15 cellular contexts compared by ENCODE assay signal in genomic region chr20:63517376-63518309, GRCh38. TPM values are rescaled to one million over a fixed set of nuclear protein-coding genes. Genes with fewer than 3 reads are reported as not detected.
DNase-seq lines count a peak whose midpoint lies in the region; ATAC-seq and TF ChIP-seq lines count a peak whose summit lies in the region.
"Had no signal": no experiment of that assay in that cellular context is flagged by ENCODE, and none has a peak within 500 bp of the region (broad histone marks: within the 10 kb centered on the region; RNA-seq: fewer than 3 reads in every experiment).

No MANE protein-coding gene starts in this region.

- H3K27me3 Mint-ChIP-seq in Calu3 (ENCODE audit: unreplicated experiment): peaks cover 10% of the 10 kb centered on the region
- H3K27me3 Mint-ChIP-seq in activated T-helper 2 cell treated with anti-CD3 and anti-CD28 coated beads, Interferon-gamma antibody, Interleukin-2, Interleukin-4, amounts not matched to agents 10 μg/mL and 5 μg/mL and 100 μg/mL, durations not matched to agents 14 hours and 24 hours and 36 hours (ENCODE audit: low read depth): peaks cover 21% of the 10 kb centered on the region
- H3K27me3 Mint-ChIP-seq in natural killer cell treated with Interleukin-12 subunit alpha and Interleukin-12 subunit beta and Interleukin-15 and Interleukin-18, amount 100 ng/mL, for 72 hours: peaks cover 7 to 8% of the 10 kb centered on the region in 2 donors

- no peak overlapping the region for H3K27ac Mint-ChIP-seq in Calu3 (ENCODE audit: unreplicated experiment)
- no peak overlapping the region for H3K27ac Mint-ChIP-seq in activated T-helper 2 cell treated with anti-CD3 and anti-CD28 coated beads, Interferon-gamma antibody, Interleukin-2, Interleukin-4, amounts not matched to agents 10 μg/mL and 5 μg/mL and 100 μg/mL, durations not matched to agents 14 hours and 24 hours and 36 hours
- H3K27ac Mint-ChIP-seq in natural killer cell treated with Interleukin-12 subunit alpha and Interleukin-12 subunit beta and Interleukin-15 and Interleukin-18, amount 100 ng/mL, for 72 hours: no peak overlapping the region

- ATAC-seq in natural killer cell treated with Interleukin-12 subunit alpha and Interleukin-12 subunit beta and Interleukin-15 and Interleukin-18, amount 100 ng/mL, for 72 hours: no peak
- no peak for ATAC-seq in GM21390 (IDR thresholded peaks at IDR 0.05; ENCODE audit: unreplicated experiment)

- H3K4me3 Mint-ChIP-seq in Calu3 (ENCODE audit: low read depth, unreplicated experiment): peak overlapping the region; percentile 95
- H3K4me3 Mint-ChIP-seq in activated T-helper 2 cell treated with anti-CD3 and anti-CD28 coated beads, Interferon-gamma antibody, Interleukin-2, Interleukin-4, amounts not matched to agents 10 μg/mL and 5 μg/mL and 100 μg/mL, durations not matched to agents 14 hours and 24 hours and 36 hours (ENCODE audit: low read depth): peak overlapping the region; percentile 54
- H3K4me3 Mint-ChIP-seq in natural killer cell treated with Interleukin-12 subunit alpha and Interleukin-12 subunit beta and Interleukin-15 and Interleukin-18, amount 100 ng/mL, for 72 hours: no peak overlapping the region

- no peaks in the 10 kb centered on the region for H3K4me1 Mint-ChIP-seq in Calu3 (ENCODE audit: low read depth, unreplicated experiment)
- peaks cover 5% of the 10 kb centered on the region for H3K4me1 Mint-ChIP-seq in activated T-helper 2 cell treated with anti-CD3 and anti-CD28 coated beads, Interferon-gamma antibody, Interleukin-2, Interleukin-4, amounts not matched to agents 10 μg/mL and 5 μg/mL and 100 μg/mL, durations not matched to agents 14 hours and 24 hours and 36 hours (ENCODE audit: low read depth)
- peaks cover 0 to 11% of the 10 kb centered on the region in 2 donors for H3K4me1 Mint-ChIP-seq in natural killer cell treated with Interleukin-12 subunit alpha and Interleukin-12 subunit beta and Interleukin-15 and Interleukin-18, amount 100 ng/mL, for 72 hours (ENCODE audit: low read depth in 2 of 2)

- intact Hi-C loops in Calu3 (cut with micrococcal nuclease; ENCODE audit: unreplicated experiment): no loop called here
- intact Hi-C loops in activated T-helper 2 cell treated with anti-CD3 and anti-CD28 coated beads, Interferon-gamma antibody, Interleukin-2, Interleukin-4, amounts not matched to agents 10 μg/mL and 5 μg/mL and 100 μg/mL, durations not matched to agents 14 hours and 24 hours and 36 hours (cut with micrococcal nuclease): no loop called here

- DNase-seq in Calu3: no peak
- no peak for DNase-seq in activated T-helper 2 cell treated with anti-CD3 and anti-CD28 coated beads, Interferon-gamma antibody, Interleukin-2, Interleukin-4, amounts not matched to agents 10 μg/mL and 5 μg/mL and 100 μg/mL, durations not matched to agents 14 hours and 24 hours and 36 hours (ENCODE audit: low spot score)
- DNase-seq in natural killer cell treated with Interleukin-12 subunit alpha and Interleukin-12 subunit beta and Interleukin-15 and Interleukin-18, amount 100 ng/mL, for 72 hours (ENCODE audit: low spot score): peak; percentile 60
- DNase-seq in dermis blood vessel endothelial cell: no peak
- no peak for DNase-seq in AML-193 (lab: John Stamatoyannopoulos, UW)
- DNase-seq: activated CD4-positive, CD25-positive, alpha-beta regulatory T cell treated with anti-CD3 and anti-CD28 coated beads, Interleukin-2, amount 50 U/mL, for 72 hours; activated T-cell treated with anti-CD3 and anti-CD28 coated beads for 4 hours; amniotic stem cell; colonic mucosa; esophagus squamous epithelium; hippocampal formation; NCI-H1105; occipital lobe had no signal

- peak; percentile 20 for TF ChIP-seq CTCF in Calu3 (IDR thresholded peaks at IDR 0.05; ENCODE audit: unreplicated experiment)

- H3K36me3 Mint-ChIP-seq in Calu3 (ENCODE audit: insufficient read depth, unreplicated experiment): peaks cover 46% of the 10 kb centered on the region
- peaks cover 15% of the 10 kb centered on the region for H3K36me3 Mint-ChIP-seq in activated T-helper 2 cell treated with anti-CD3 and anti-CD28 coated beads, Interferon-gamma antibody, Interleukin-2, Interleukin-4, amounts not matched to agents 10 μg/mL and 5 μg/mL and 100 μg/mL, durations not matched to agents 14 hours and 24 hours and 36 hours (ENCODE audit: low read depth)
- no peaks in the 10 kb centered on the region for H3K36me3 Mint-ChIP-seq in natural killer cell treated with Interleukin-12 subunit alpha and Interleukin-12 subunit beta and Interleukin-15 and Interleukin-18, amount 100 ng/mL, for 72 hours

- no TSS peak for BruUV-seq in Calu3 (replicated peaks; lab: Mats Ljungman, UMichigan)

- no peaks in the 10 kb centered on the region for H3K9me3 Mint-ChIP-seq in Calu3 (ENCODE audit: low read depth, unreplicated experiment)
- peaks cover 12% of the 10 kb centered on the region for H3K9me3 Mint-ChIP-seq in activated T-helper 2 cell treated with anti-CD3 and anti-CD28 coated beads, Interferon-gamma antibody, Interleukin-2, Interleukin-4, amounts not matched to agents 10 μg/mL and 5 μg/mL and 100 μg/mL, durations not matched to agents 14 hours and 24 hours and 36 hours
- no peaks in the 10 kb centered on the region for H3K9me3 Mint-ChIP-seq in natural killer cell treated with Interleukin-12 subunit alpha and Interleukin-12 subunit beta and Interleukin-15 and Interleukin-18, amount 100 ng/mL, for 72 hours

- CTCF ChIA-PET in Calu3 (lab: Charles Lee): interaction anchor here (1.0 kb wide), 1 partner anchor 20 kb away, joined by 4 read pairs; no protein-coding TSS in a partner anchor

RNA-seq across cellular contexts. Expression of gene PPDPF, which starts 2.9 kb away (rescaled TPM):
- 517 and 545 TPM in 2 replicates for total RNA-seq in Calu3 (2022)
- total RNA-seq in activated T-helper 2 cell treated with anti-CD3 and anti-CD28 coated beads, Interferon-gamma antibody, Interleukin-2, Interleukin-4, amounts not matched to agents 10 μg/mL and 5 μg/mL and 100 μg/mL, durations not matched to agents 14 hours and 24 hours and 36 hours: 135 and 143 TPM in 2 replicates
- total RNA-seq in natural killer cell treated with Interleukin-12 subunit alpha and Interleukin-12 subunit beta and Interleukin-15 and Interleukin-18, amount 100 ng/mL, for 72 hours: 10 to 100 TPM; 66.4 to 96.9 TPM
- total RNA-seq in dermis blood vessel endothelial cell: 19.9 and 37.3 TPM in 2 replicates

RNA-seq across cellular contexts. Expression of gene EEF1A2, which starts 18.8 kb away (rescaled TPM):
- total RNA-seq in Calu3 (2022): 359 and 393 TPM in 2 replicates
- total RNA-seq in activated T-helper 2 cell treated with anti-CD3 and anti-CD28 coated beads, Interferon-gamma antibody, Interleukin-2, Interleukin-4, amounts not matched to agents 10 μg/mL and 5 μg/mL and 100 μg/mL, durations not matched to agents 14 hours and 24 hours and 36 hours: 1.4 and 2.4 TPM in 2 replicates
- 1 to 10 TPM; 3.1 to 6.1 TPM for total RNA-seq in natural killer cell treated with Interleukin-12 subunit alpha and Interleukin-12 subunit beta and Interleukin-15 and Interleukin-18, amount 100 ng/mL, for 72 hours
- 5.0 and 5.3 TPM in 2 replicates for total RNA-seq in dermis blood vessel endothelial cell

RNA-seq across cellular contexts. Expression of gene PTK6, which starts 19.5 kb away (rescaled TPM):
- total RNA-seq in Calu3 (2022) (15.9 and 22.5 TPM in 2 replicates), dermis blood vessel endothelial cell (under 0.01 and 0.05 TPM in 2 replicates)
- total RNA-seq in activated T-helper 2 cell treated with anti-CD3 and anti-CD28 coated beads, Interferon-gamma antibody, Interleukin-2, Interleukin-4, amounts not matched to agents 10 μg/mL and 5 μg/mL and 100 μg/mL, durations not matched to agents 14 hours and 24 hours and 36 hours: 0.32 and 0.46 TPM in 2 replicates
- total RNA-seq in natural killer cell treated with Interleukin-12 subunit alpha and Interleukin-12 subunit beta and Interleukin-15 and Interleukin-18, amount 100 ng/mL, for 72 hours: under 1 TPM in 1 of 2 donors, not detected in 1; 0.19 TPM

RNA-seq across cellular contexts. Expression of gene SRMS, which starts 29.9 kb away (rescaled TPM):
- total RNA-seq in Calu3 (2022) (not detected in 2 replicates), dermis blood vessel endothelial cell (not detected in 2 replicates)
- not detected in 2 replicates for total RNA-seq in activated T-helper 2 cell treated with anti-CD3 and anti-CD28 coated beads, Interferon-gamma antibody, Interleukin-2, Interleukin-4, amounts not matched to agents 10 μg/mL and 5 μg/mL and 100 μg/mL, durations not matched to agents 14 hours and 24 hours and 36 hours
- not detected for total RNA-seq in natural killer cell treated with Interleukin-12 subunit alpha and Interleukin-12 subunit beta and Interleukin-15 and Interleukin-18, amount 100 ng/mL, for 72 hours
- total RNA-seq: esophagus squamous epithelium, lung, occipital lobe had no signal

RNA-seq across cellular contexts. Expression of gene FNDC11, which starts 36.3 kb away (rescaled TPM):
- total RNA-seq in Calu3 (2022): 0.24 TPM in 1 of 2 replicates, not detected in the other
- total RNA-seq in activated T-helper 2 cell treated with anti-CD3 and anti-CD28 coated beads, Interferon-gamma antibody, Interleukin-2, Interleukin-4, amounts not matched to agents 10 μg/mL and 5 μg/mL and 100 μg/mL, durations not matched to agents 14 hours and 24 hours and 36 hours: 0.18 and 0.27 TPM in 2 replicates
- under 1 TPM; 0.31 to 0.39 TPM for total RNA-seq in natural killer cell treated with Interleukin-12 subunit alpha and Interleukin-12 subunit beta and Interleukin-15 and Interleukin-18, amount 100 ng/mL, for 72 hours
- 1.2 and 2.4 TPM in 2 replicates for total RNA-seq in dermis blood vessel endothelial cell

Comparison
In these comparisons a context has a peak if more than half of its experiments do, and no peak if none do; other contexts are left out.
1. RNA of gene EEF1A2, which starts 18.8 kb away (total RNA-seq): 359 to 393 TPM in Calu3; 3.1 to 6.1 TPM in natural killer cell treated with Interleukin-12 subunit alpha and Interleukin-12 subunit beta and Interleukin-15 and Interleukin-18, amount 100 ng/mL, for 72 hours, 5.0 to 5.3 TPM in dermis blood vessel endothelial cell and 1.4 to 2.4 TPM in activated T-helper 2 cell treated with anti-CD3 and anti-CD28 coated beads, Interferon-gamma antibody, Interleukin-2, Interleukin-4, amounts not matched to agents 10 μg/mL and 5 μg/mL and 100 μg/mL, durations not matched to agents 14 hours and 24 hours and 36 hours; every median in the first group is over 10 times any median in the second.
2. RNA of gene PTK6, which starts 19.5 kb away (total RNA-seq): 15.9 to 22.5 TPM in Calu3; 0.32 to 0.46 TPM in activated T-helper 2 cell treated with anti-CD3 and anti-CD28 coated beads, Interferon-gamma antibody, Interleukin-2, Interleukin-4, amounts not matched to agents 10 μg/mL and 5 μg/mL and 100 μg/mL, durations not matched to agents 14 hours and 24 hours and 36 hours, 0.19 TPM in natural killer cell treated with Interleukin-12 subunit alpha and Interleukin-12 subunit beta and Interleukin-15 and Interleukin-18, amount 100 ng/mL, for 72 hours and under 0.01 to 0.05 TPM in dermis blood vessel endothelial cell; every median in the first group is over 10 times any median in the second.